ENCODE assay signal across 1 cellular context in the genomic region with DNA sequence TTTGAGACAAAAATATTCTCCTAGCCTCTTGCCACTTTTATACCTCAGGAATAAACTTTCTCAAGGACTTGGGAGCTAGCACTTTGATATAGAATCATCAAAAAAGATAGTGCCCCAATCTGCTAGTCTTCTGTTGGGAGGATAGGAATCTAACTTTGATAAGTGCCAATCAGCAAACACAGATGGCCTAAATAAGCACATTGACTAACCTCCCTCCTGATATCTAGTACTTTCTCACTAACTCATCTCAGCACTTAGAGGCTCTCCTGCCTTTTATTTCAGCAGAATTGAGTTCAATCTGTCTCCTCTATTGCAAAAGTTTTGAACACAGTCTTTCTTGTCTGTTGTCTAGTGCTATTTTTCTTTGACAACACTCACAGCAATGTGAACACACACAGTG.
TF ChIP-seq lines count a peak whose summit lies in the region.

No MANE protein-coding gene starts in this region.

TF ChIP-seq in GM23338, 12 proteins besides CTCF, POLR2A, EP300 and RAD21 (continued from another document):
- TF ChIP-seq, protein P1, sequence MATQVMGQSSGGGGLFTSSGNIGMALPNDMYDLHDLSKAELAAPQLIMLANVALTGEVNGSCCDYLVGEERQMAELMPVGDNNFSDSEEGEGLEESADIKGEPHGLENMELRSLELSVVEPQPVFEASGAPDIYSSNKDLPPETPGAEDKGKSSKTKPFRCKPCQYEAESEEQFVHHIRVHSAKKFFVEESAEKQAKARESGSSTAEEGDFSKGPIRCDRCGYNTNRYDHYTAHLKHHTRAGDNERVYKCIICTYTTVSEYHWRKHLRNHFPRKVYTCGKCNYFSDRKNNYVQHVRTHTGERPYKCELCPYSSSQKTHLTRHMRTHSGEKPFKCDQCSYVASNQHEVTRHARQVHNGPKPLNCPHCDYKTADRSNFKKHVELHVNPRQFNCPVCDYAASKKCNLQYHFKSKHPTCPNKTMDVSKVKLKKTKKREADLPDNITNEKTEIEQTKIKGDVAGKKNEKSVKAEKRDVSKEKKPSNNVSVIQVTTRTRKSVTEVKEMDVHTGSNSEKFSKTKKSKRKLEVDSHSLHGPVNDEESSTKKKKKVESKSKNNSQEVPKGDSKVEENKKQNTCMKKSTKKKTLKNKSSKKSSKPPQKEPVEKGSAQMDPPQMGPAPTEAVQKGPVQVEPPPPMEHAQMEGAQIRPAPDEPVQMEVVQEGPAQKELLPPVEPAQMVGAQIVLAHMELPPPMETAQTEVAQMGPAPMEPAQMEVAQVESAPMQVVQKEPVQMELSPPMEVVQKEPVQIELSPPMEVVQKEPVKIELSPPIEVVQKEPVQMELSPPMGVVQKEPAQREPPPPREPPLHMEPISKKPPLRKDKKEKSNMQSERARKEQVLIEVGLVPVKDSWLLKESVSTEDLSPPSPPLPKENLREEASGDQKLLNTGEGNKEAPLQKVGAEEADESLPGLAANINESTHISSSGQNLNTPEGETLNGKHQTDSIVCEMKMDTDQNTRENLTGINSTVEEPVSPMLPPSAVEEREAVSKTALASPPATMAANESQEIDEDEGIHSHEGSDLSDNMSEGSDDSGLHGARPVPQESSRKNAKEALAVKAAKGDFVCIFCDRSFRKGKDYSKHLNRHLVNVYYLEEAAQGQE (IDR thresholded peaks at IDR 0.05; ENCODE audit: unreplicated experiment), result no peak
- TF ChIP-seq JUNB (IDR thresholded peaks at IDR 0.05; ENCODE audit: unreplicated experiment), result no peak
- no peak for TF ChIP-seq ZNF114 (CRISPR knock-in tag; IDR thresholded peaks at IDR 0.05)
- TF ChIP-seq STAT1 (IDR thresholded peaks at IDR 0.05; ENCODE audit: unreplicated experiment), result no peak
- TF ChIP-seq NANOG (IDR thresholded peaks at IDR 0.05; ENCODE audit: borderline replicate concordance), result no peak
TF ChIP-seq in GM23338: peak in this region for 0.
